ENCODE assay signal across 8 cellular contexts in the genomic region with DNA sequence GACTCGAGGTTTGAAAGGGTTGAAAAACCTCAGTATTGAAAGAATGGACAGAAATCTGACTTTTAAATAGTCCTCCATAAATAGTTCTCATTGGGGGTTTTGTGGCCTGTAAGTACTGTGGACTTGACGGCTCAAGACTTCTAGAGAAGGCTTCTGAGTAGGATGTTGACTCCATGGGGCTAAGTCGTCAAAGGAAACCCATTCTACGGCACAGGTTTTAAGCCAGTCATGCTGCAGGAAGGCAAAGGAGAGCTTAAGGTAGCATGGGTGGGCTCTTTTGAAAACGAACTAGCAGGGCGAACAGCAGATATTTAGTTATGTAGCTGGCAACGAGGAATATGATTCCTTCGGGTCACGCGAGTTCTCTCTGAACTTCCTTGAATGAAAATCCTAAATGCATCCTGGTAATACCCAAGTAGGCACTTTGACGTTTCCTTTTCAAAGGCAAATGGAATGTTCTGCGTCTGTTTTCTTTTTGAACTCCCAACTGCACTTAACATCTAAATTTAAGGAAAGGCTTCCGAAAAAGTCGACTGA. TPM values are rescaled to one million over a fixed set of nuclear protein-coding genes. Genes with fewer than 3 reads are reported as not detected.
DNase-seq lines count a peak whose midpoint lies in the region; ATAC-seq, FAIRE-seq and TF ChIP-seq lines count a peak whose summit lies in the region.

No MANE protein-coding gene starts in this region.

- H3K9me3 ChIP-seq in kidney (ENCODE audit: control insufficient read depth in 1 of 2, low read length in 2 of 2) (no peaks in the 10 kb centered on the region), thyroid gland (no peaks in the 10 kb centered on the region)

- no peak for TF ChIP-seq POLR2A in thyroid gland (IDR thresholded peaks at IDR 0.05)

- H3K36me3 ChIP-seq in kidney (ENCODE audit: control insufficient read depth in 1 of 2, insufficient read depth in 2 of 2, low read length in 2 of 2) = no peaks in the 10 kb centered on the region
- H3K36me3 ChIP-seq in thyroid gland = no peaks in the 10 kb centered on the region

- H3K27me3 ChIP-seq in thyroid gland = no peaks in the 10 kb centered on the region

- no peaks in the 10 kb centered on the region for H3K36me3 Mint-ChIP-seq in activated CD8-positive, alpha-beta memory T cell treated with anti-CD3 and anti-CD28 coated beads, Interleukin-2, amount 10 ng/mL, durations not matched to agents 7 days and 5 days
- no peaks in the 10 kb centered on the region for H3K36me3 Mint-ChIP-seq in activated naive CD8-positive, alpha-beta T cell

- DNase-seq in activated CD8-positive, alpha-beta memory T cell treated with anti-CD3 and anti-CD28 coated beads, Interleukin-2, amount 10 ng/mL, durations not matched to agents 7 days and 5 days = peak; percentile 40
- DNase-seq in activated CD8-positive, alpha-beta memory T cell treated with anti-CD3 and anti-CD28 coated beads, Interleukin-2, amount 50 U/mL, for 48 hours = no peak
- no peak for DNase-seq in kidney
- no peak for DNase-seq in thyroid gland
- no peak for DNase-seq in COR-L47 (lab: John Stamatoyannopoulos, UW)
- no peak for DNase-seq in MV-4-11 (lab: John Stamatoyannopoulos, UW)

- H3K9ac ChIP-seq in kidney (ENCODE audit: low read length in 2 of 2) = peak overlapping the region; percentile 23 to 24

- H3K9me3 Mint-ChIP-seq in activated CD8-positive, alpha-beta memory T cell treated with anti-CD3 and anti-CD28 coated beads, Interleukin-2, amount 10 ng/mL, durations not matched to agents 7 days and 5 days (ENCODE audit: low read depth) = no peaks in the 10 kb centered on the region
- H3K9me3 Mint-ChIP-seq in activated naive CD8-positive, alpha-beta T cell (ENCODE audit: low read depth) = no peaks in the 10 kb centered on the region

- peak overlapping the region; percentile 72 to 84 for H3K4me3 ChIP-seq in kidney (ENCODE audit: low read length in 2 of 2)
- H3K4me3 ChIP-seq in thyroid gland (replicated peaks in 1 of 3) = peak overlapping the region in 1 of 3 donors; percentile 84

- WGBS in thyroid gland, 2 donors = 15 to 20% methylated on average over 14 of the region's 14 CpGs

- no peak for FAIRE-seq in kidney (lab: Jason Lieb, UNC)

- H3K4me1 ChIP-seq in kidney (ENCODE audit: control insufficient read depth in 1 of 2, insufficient read depth in 1 of 2, low read depth in 1 of 2, low read length in 2 of 2) (peaks cover 3 to 4% of the 10 kb centered on the region in 2 donors), thyroid gland (peaks cover 16 to 21% of the 10 kb centered on the region in 2 donors)

- TF ChIP-seq CTCF in kidney (IDR thresholded peaks at IDR 0.05; ENCODE audit: borderline replicate concordance, extremely low read depth, insufficient read depth) = no peak
- no peak for TF ChIP-seq CTCF in thyroid gland (IDR thresholded peaks at IDR 0.05)

- intact Hi-C loops in kidney (cut with DNase I) (no loop called here), thyroid gland (cut with DNase I) (loop anchor here (5.0 to 10.0 kb wide), 2 partner anchors 79 to 272 kb away; no protein-coding TSS in a partner anchor)

- peaks cover 19% of the 10 kb centered on the region for H3K4me1 Mint-ChIP-seq in activated CD8-positive, alpha-beta memory T cell treated with anti-CD3 and anti-CD28 coated beads, Interleukin-2, amount 10 ng/mL, durations not matched to agents 7 days and 5 days
- H3K4me1 Mint-ChIP-seq in activated naive CD8-positive, alpha-beta T cell (ENCODE audit: low read depth) = peaks cover 30% of the 10 kb centered on the region

- no peak overlapping the region for H3K27ac Mint-ChIP-seq in activated CD8-positive, alpha-beta memory T cell treated with anti-CD3 and anti-CD28 coated beads, Interleukin-2, amount 10 ng/mL, durations not matched to agents 7 days and 5 days
- peak overlapping the region; percentile 22 for H3K27ac Mint-ChIP-seq in activated naive CD8-positive, alpha-beta T cell

- CTCF ChIA-PET in activated CD8-positive, alpha-beta memory T cell treated with anti-CD3 and anti-CD28 coated beads, Interleukin-2, amount 10 ng/mL, durations not matched to agents 7 days and 5 days (lab: Charles Lee) = interaction anchor here (0.8 to 2.8 kb wide), 14 partner anchors 10 to 291 kb away, joined by 3 to 25 read pairs (median 4); no protein-coding TSS in a partner anchor

- peak overlapping the region; percentile 69 for H3K4me3 Mint-ChIP-seq in activated CD8-positive, alpha-beta memory T cell treated with anti-CD3 and anti-CD28 coated beads, Interleukin-2, amount 10 ng/mL, durations not matched to agents 7 days and 5 days
- H3K4me3 Mint-ChIP-seq in activated naive CD8-positive, alpha-beta T cell = peak overlapping the region; percentile 92

- no peak for ATAC-seq in activated CD8-positive, alpha-beta memory T cell treated with anti-CD3 and anti-CD28 coated beads, Interleukin-2, amount 10 ng/mL, durations not matched to agents 7 days and 5 days
- ATAC-seq in GM19397 (IDR thresholded peaks at IDR 0.05; ENCODE audit: unreplicated experiment) = no peak

- H3K27me3 Mint-ChIP-seq in activated CD8-positive, alpha-beta memory T cell treated with anti-CD3 and anti-CD28 coated beads, Interleukin-2, amount 10 ng/mL, durations not matched to agents 7 days and 5 days = peaks cover 67% of the 10 kb centered on the region
- H3K27me3 Mint-ChIP-seq in activated naive CD8-positive, alpha-beta T cell = no peaks in the 10 kb centered on the region

- H3K27ac ChIP-seq in kidney (ENCODE audit: low read depth in 2 of 2, low read length in 2 of 2) = peak overlapping the region in 1 of 2 donors; percentile 92
- H3K27ac ChIP-seq in thyroid gland = peak overlapping the region in 2 of 3 donors; percentile 88 to 93

RNA-seq across cellular contexts. Expression of a gene that starts 1.1 kb away (rescaled TPM):
- 1 to 10 TPM; 1.4 to 4.2 TPM for total RNA-seq in activated CD8-positive, alpha-beta memory T cell treated with anti-CD3 and anti-CD28 coated beads, Interleukin-2, amount 10 ng/mL, durations not matched to agents 7 days and 5 days
- total RNA-seq in kidney (90.8 TPM), thyroid gland (100 to 1,000 TPM in 1 of 4 donors, 10 to 100 TPM in 3; 61.5 to 105 (median 78.0) TPM)
- 95.7 TPM for polyA plus RNA-seq in kidney (ENCODE audit: insufficient read depth, low read depth, low replicate concordance)

Comparison
In these comparisons a context has a peak if more than half of its experiments do, and no peak if none do; other contexts are left out.
1. RNA of a gene that starts 1.1 kb away (total RNA-seq): 90.8 TPM in kidney (single experiment) and 61.5 to 105 TPM in thyroid gland; 1.4 to 4.2 TPM in activated CD8-positive, alpha-beta memory T cell treated with anti-CD3 and anti-CD28 coated beads, Interleukin-2, amount 10 ng/mL, durations not matched to agents 7 days and 5 days; every median in the first group is over 10 times any median in the second.